23 cellular contexts compared by ENCODE assay signal in genomic region chr1:239225396-239225795, GRCh38.
"Had no signal": no experiment of that assay in that cellular context is flagged by ENCODE, and none has a peak within 500 bp of the region (broad histone marks: within the 10 kb centered on the region; RNA-seq: fewer than 3 reads in every experiment).

No MANE protein-coding gene starts in this region.

- DNase-seq: Kasumi-1, MM.1S, NCI-H1092 treated with DMSO at 0.1 percent for 48 hours, NCI-H1436, NCI-H187, NCI-H2029, NCI-H2081 treated with DMSO at 0.1 percent for 48 hours, NCI-H2171, NCI-H226, NCI-H446, NCI-H510A, NCI-H524 treated with DMSO at 0.1 percent for 48 hours, NCI-H69, NCI-H774, PC-3, SHP77 treated with DMSO at 0.1 percent for 48 hours, SJCRH30, T-helper 1 cell had no signal

- H3K4me2 ChIP-seq: KMS-11 had no signal

- H3K9me3 ChIP-seq: SJCRH30 had no signal

- H3K27me3 ChIP-seq: SJCRH30 had no signal

- H3K4me3 ChIP-seq: SJCRH30 had no signal

- FAIRE-seq: HTR-8/SVneo had no signal

- H3K36me3 ChIP-seq: SJCRH30 had no signal

- H3K9ac ChIP-seq: KMS-11 had no signal

- ATAC-seq: Panc1, PC-3, Right ventricle myocardium inferior had no signal

- H3K27ac ChIP-seq: HL-60, KMS-11, SJCRH30 had no signal

- H3K4me1 ChIP-seq: SJCRH30 had no signal
